Comparison of ENCODE assay signal across 21 cellular contexts in the genomic region with DNA sequence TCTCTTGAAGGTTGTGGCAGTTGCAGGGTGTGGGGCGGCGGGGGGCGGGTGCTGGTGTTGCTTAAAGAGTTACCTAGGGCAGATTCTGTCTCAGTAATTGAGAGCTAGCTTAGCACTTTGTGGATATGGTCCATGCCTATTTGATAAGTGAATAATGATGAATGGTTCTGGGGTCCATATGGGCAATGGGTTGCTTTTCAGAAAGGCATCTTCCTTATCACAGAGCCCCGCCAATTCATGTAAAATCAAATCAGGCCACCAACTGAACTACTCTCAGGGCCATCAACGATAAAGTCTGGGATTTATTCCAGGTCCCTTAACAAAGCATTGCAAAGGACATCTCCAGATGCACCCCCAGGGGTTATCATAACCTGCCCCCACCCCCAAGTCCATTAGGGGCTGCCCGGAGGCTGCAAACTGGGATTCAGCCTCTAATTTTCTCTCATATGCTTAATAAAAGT. TPM values are rescaled to one million over a fixed set of nuclear protein-coding genes. Genes with fewer than 3 reads are reported as not detected.
"Had no signal": no experiment of that assay in that cellular context is flagged by ENCODE, and none has a peak within 500 bp of the region (broad histone marks: within the 10 kb centered on the region; RNA-seq: fewer than 3 reads in every experiment).

No MANE protein-coding gene starts in this region.

- H3K4me3 Mint-ChIP-seq: dendritic cell treated with granulocyte-macrophage colony-stimulating factor and Interleukin-4, amounts not matched to agents 40 ng/mL and 50 ng/mL, for 4 days had no signal

- ATAC-seq: effector memory CD8-positive, alpha-beta T cell; gastroesophageal sphincter; left cardiac atrium; mucosa of descending colon; naive thymus-derived CD8-positive, alpha-beta T cell; stimulated activated naive B cell treated with anti-CD40 and anti-IgM and Interleukin-4, amounts not matched to agents 10 μg/mL and 1 μg/mL and 100 μg/mL, for 72 hours had no signal

- H3K9me3 Mint-ChIP-seq: dendritic cell treated with granulocyte-macrophage colony-stimulating factor and Interleukin-4, amounts not matched to agents 40 ng/mL and 50 ng/mL, for 4 days; effector memory CD8-positive, alpha-beta T cell; naive thymus-derived CD8-positive, alpha-beta T cell; stimulated activated naive B cell treated with anti-CD40 and anti-IgM and Interleukin-4, amounts not matched to agents 10 μg/mL and 1 μg/mL and 100 μg/mL, for 72 hours; stimulated activated naive CD8-positive, alpha-beta T cell treated with anti-CD3 and anti-CD28 coated beads, Interleukin-15, amount 100 ng/mL, for 72 hours had no signal

- H3K9me3 ChIP-seq: esophagus squamous epithelium, gastroesophageal sphincter, mucosa of descending colon, neutrophil, right atrium auricular region, sigmoid colon, testis, tibial nerve had no signal

- DNase-seq: effector memory CD8-positive, alpha-beta T cell; esophagus squamous epithelium; glutamatergic neuron; kidney; left cardiac atrium; mucosa of descending colon; naive thymus-derived CD8-positive, alpha-beta T cell; sigmoid colon; stimulated activated CD4-positive, alpha-beta T cell treated with anti-CD3 and anti-CD28 coated beads, Interleukin-2, amount 100 ng/mL, for 24 hours; stimulated activated CD4-positive, alpha-beta T cell treated with anti-CD3 and anti-CD28 coated beads, Interleukin-4, amount 100 ng/mL, for 4 hours; stimulated activated naive B cell treated with anti-CD40 and anti-IgM and Interleukin-4, amounts not matched to agents 10 μg/mL and 1 μg/mL and 100 μg/mL, for 72 hours; stimulated activated naive CD8-positive, alpha-beta T cell treated with anti-CD3 and anti-CD28 coated beads, Interleukin-15, amount 100 ng/mL, for 72 hours; testis had no signal

- H3K27ac Mint-ChIP-seq: dendritic cell treated with granulocyte-macrophage colony-stimulating factor and Interleukin-4, amounts not matched to agents 40 ng/mL and 50 ng/mL, for 4 days; effector memory CD8-positive, alpha-beta T cell; naive thymus-derived CD8-positive, alpha-beta T cell; stimulated activated naive B cell treated with anti-CD40 and anti-IgM and Interleukin-4, amounts not matched to agents 10 μg/mL and 1 μg/mL and 100 μg/mL, for 72 hours; stimulated activated naive CD8-positive, alpha-beta T cell treated with anti-CD3 and anti-CD28 coated beads, Interleukin-15, amount 100 ng/mL, for 72 hours had no signal

- H3K36me3 Mint-ChIP-seq: naive thymus-derived CD8-positive, alpha-beta T cell had no signal

RNA-seq across cellular contexts. Expression of a gene that starts 1.8 kb away (rescaled TPM):
- total RNA-seq: kidney, lung microvascular endothelial cell, osteoblast, pulmonary artery endothelial cell had no signal
